Comparison of ENCODE assay signal across 1 cellular context in genomic region chr1:203520315-203520714, GRCh38.
TF ChIP-seq lines count a peak whose summit lies in the region.

No MANE protein-coding gene starts in this region.

TF ChIP-seq in WTC11, 78 proteins besides CTCF, POLR2A, EP300 and RAD21 (continued from another document):
- TF ChIP-seq ZNF532 (CRISPR knock-in tag; IDR thresholded peaks at IDR 0.05; ENCODE audit: borderline replicate concordance) (no peak), ARID4B (CRISPR knock-in tag; IDR thresholded peaks at IDR 0.05; ENCODE audit: borderline replicate concordance) (no peak)
